8 cellular contexts compared by ENCODE assay signal in genomic region chr7:87886875-87887274, GRCh38. TPM values are rescaled to one million over a fixed set of nuclear protein-coding genes. Genes with fewer than 3 reads are reported as not detected.
DNase-seq lines count a peak whose midpoint lies in the region; ATAC-seq and TF ChIP-seq lines count a peak whose summit lies in the region.

No MANE protein-coding gene starts in this region.

- TF ChIP-seq CTCF in heart left ventricle (IDR thresholded peaks at IDR 0.05) (peak; percentile 23 to 65 (median 48)), RWPE2 (IDR thresholded peaks at IDR 0.05; ENCODE audit: poor library complexity, severe bottlenecking) (peak; percentile 63), vagina (IDR thresholded peaks at IDR 0.05) (peak; percentile 24 to 46 (median 31)), mucosa of descending colon (IDR thresholded peaks at IDR 0.05) (no peak)

- TF ChIP-seq POLR2A in heart left ventricle (IDR thresholded peaks at IDR 0.05) (no peak), vagina (IDR thresholded peaks at IDR 0.05) (no peak)

- ATAC-seq in heart left ventricle, result no peak
- no peak for ATAC-seq in RWPE2 (ENCODE audit: low read depth)
- ATAC-seq in HG02642 (IDR thresholded peaks at IDR 0.05; ENCODE audit: poor library complexity, unreplicated experiment), result no peak
- ATAC-seq in mucosa of descending colon, result no peak

- H3K4me1 ChIP-seq in heart left ventricle (no peaks in the 10 kb centered on the region), RWPE2 (ENCODE audit: insufficient read depth, poor library complexity, severe bottlenecking) (no peaks in the 10 kb centered on the region), vagina (no peaks in the 10 kb centered on the region), mucosa of descending colon (ENCODE audit: low read depth) (no peaks in the 10 kb centered on the region)

- no peaks in the 10 kb centered on the region for H3K9me3 ChIP-seq in heart left ventricle
- H3K9me3 ChIP-seq in RWPE2 (ENCODE audit: severe bottlenecking), result peaks cover 2% of the 10 kb centered on the region
- no peaks in the 10 kb centered on the region for H3K9me3 ChIP-seq in vagina
- H3K9me3 ChIP-seq in mucosa of descending colon, result no peaks in the 10 kb centered on the region

- intact Hi-C loops in heart left ventricle (cut with DNase I) (loop anchor here (2.0 to 10.0 kb wide), 7 partner anchors 85 to 575 kb away; no protein-coding TSS in a partner anchor), cardiac septum (cut with DNase I) (no loop called here), vagina (cut with DNase I) (no loop called here), mucosa of descending colon (cut with DNase I, micrococcal nuclease) (loop anchor here (10.0 kb wide), 2 partner anchors 82 to 382 kb away; no protein-coding TSS in a partner anchor)

- H3K27ac ChIP-seq in heart left ventricle (no peak overlapping the region), RWPE2 (ENCODE audit: poor library complexity, severe bottlenecking) (no peak overlapping the region), vagina (no peak overlapping the region)

- DNase-seq in heart left ventricle (no peak), cardiac septum (ENCODE audit: low spot score) (no peak), RWPE2 (ENCODE audit: low spot score) (no peak), glomerular endothelial cell (ENCODE audit: extremely low read depth, low read depth, low spot score) (peak; percentile 39), vagina (ENCODE audit: extremely low spot score in 2 of 2) (no peak), OCI-M2 (lab: John Stamatoyannopoulos, UW; ENCODE audit: unreplicated experiment) (no peak), mucosa of descending colon (no peak)

- no peak overlapping the region for H3K4me3 ChIP-seq in heart left ventricle
- no peak overlapping the region for H3K4me3 ChIP-seq in RWPE2 (ENCODE audit: severe bottlenecking)
- no peak overlapping the region for H3K4me3 ChIP-seq in vagina
- H3K4me3 ChIP-seq in mucosa of descending colon, result no peak overlapping the region

- H3K27me3 ChIP-seq in heart left ventricle (no peaks in the 10 kb centered on the region), RWPE2 (ENCODE audit: insufficient read depth, poor library complexity, severe bottlenecking) (no peaks in the 10 kb centered on the region), vagina (no peaks in the 10 kb centered on the region)

- H3K36me3 ChIP-seq in heart left ventricle (peaks cover 0 to 41% (median 7%) of the 10 kb centered on the region in 9 donors), RWPE2 (ENCODE audit: low read depth) (peaks cover 91% of the 10 kb centered on the region), vagina (no peaks in the 10 kb centered on the region), mucosa of descending colon (ENCODE audit: low read depth) (no peaks in the 10 kb centered on the region)

RNA-seq across cellular contexts. Expression of gene DBF4, which starts 10.6 kb away (rescaled TPM):
- total RNA-seq in heart left ventricle, result 1 to 10 TPM; 1.0 to 7.8 (median 2.8) TPM
- 1 to 10 TPM; 1.2 to 2.4 TPM for polyA plus RNA-seq in heart left ventricle
- 2.5 TPM for total RNA-seq in cardiac septum
- total RNA-seq in glomerular endothelial cell, result 10.8 and 17.4 TPM in 2 replicates
- 8.3 TPM for total RNA-seq in vagina
- total RNA-seq in mucosa of descending colon, result 10 to 100 TPM in 2 of 3 donors, 1 to 10 TPM in 1; 9.4 to 18.2 (median 13.4) TPM

RNA-seq across cellular contexts. Expression of gene SLC25A40, which starts 10.7 kb away (rescaled TPM):
- total RNA-seq in heart left ventricle, result 10 to 100 TPM; 11.0 to 29.1 (median 22.6) TPM
- polyA plus RNA-seq in heart left ventricle, result 1 to 10 TPM; 6.0 to 9.0 TPM
- 20.0 TPM for total RNA-seq in cardiac septum
- 2.4 and 11.2 TPM in 2 replicates for total RNA-seq in glomerular endothelial cell
- total RNA-seq in vagina, result 30.0 TPM
- total RNA-seq in mucosa of descending colon, result 10 to 100 TPM; 21.6 to 31.1 (median 29.0) TPM

RNA-seq across cellular contexts. Expression of gene ADAM22, which starts 47.2 kb away (rescaled TPM):
- total RNA-seq in heart left ventricle (1 to 10 TPM in 6 of 9 donors, under 1 TPM in 3; 0.75 to 3.4 (median 1.5) TPM), cardiac septum (3.4 TPM), glomerular endothelial cell (0.39 and 1.1 TPM in 2 replicates), vagina (6.1 TPM), mucosa of descending colon (1 to 10 TPM; 1.8 to 4.6 (median 3.7) TPM)
- under 1 TPM; 0.27 to 0.73 TPM for polyA plus RNA-seq in heart left ventricle

Comparison
In these comparisons a context has a peak if more than half of its experiments do, and no peak if none do; other contexts are left out.
1. intact Hi-C loops: an anchor here in heart left ventricle (2.0 to 10.0 kb wide) and mucosa of descending colon (10.0 kb wide); none called in cardiac septum and vagina.